ENCODE assay signal across 8 cellular contexts in genomic region chr14:105487449-105487985, GRCh38. TPM values are rescaled to one million over a fixed set of nuclear protein-coding genes. Genes with fewer than 3 reads are reported as not detected.
DNase-seq lines count a peak whose midpoint lies in the region; ATAC-seq and TF ChIP-seq lines count a peak whose summit lies in the region.

No MANE protein-coding gene starts in this region.

- H3K27ac ChIP-seq in OCI-LY3 (ENCODE audit: low read length) (peak overlapping the region; percentile 58), adipose tissue (ENCODE audit: low read depth, low read length) (peak overlapping the region; percentile 30), upper lobe of right lung (peak overlapping the region; percentile 91)

- peaks cover 9% of the 10 kb centered on the region for H4K20me1 ChIP-seq in OCI-LY3 (ENCODE audit: insufficient read depth, low read length)

- peak; percentile 5 for ATAC-seq in upper lobe of right lung
- ATAC-seq in GM21423 (IDR thresholded peaks at IDR 0.05; ENCODE audit: unreplicated experiment), result no peak

- H3K4me3 ChIP-seq in OCI-LY3 (ENCODE audit: low read length), result peak overlapping the region; percentile 92
- peak overlapping the region; percentile 73 for H3K4me3 ChIP-seq in upper lobe of right lung

- peak overlapping the region; percentile 50 for H3K4me3 Mint-ChIP-seq in mesothelial cell of epicardium

- H2AFZ ChIP-seq in OCI-LY3 (ENCODE audit: low read depth, low read length), result no peak overlapping the region; the same call in 1 of the 2 replicates

- peaks cover 20% of the 10 kb centered on the region for H3K79me2 ChIP-seq in OCI-LY3 (ENCODE audit: low read length)

- H3K27me3 ChIP-seq in OCI-LY3 (ENCODE audit: low read depth, low read length), result peaks cover 9% of the 10 kb centered on the region
- H3K27me3 ChIP-seq in upper lobe of right lung, result no peaks in the 10 kb centered on the region

- intact Hi-C loops in upper lobe of right lung (cut with DNase I), result no loop called here

- H3K9ac ChIP-seq in OCI-LY3 (ENCODE audit: low read length), result peak overlapping the region; percentile 97

- peak overlapping the region; percentile 93 for H3K4me2 ChIP-seq in OCI-LY3 (ENCODE audit: low read length)

- peaks cover 42% of the 10 kb centered on the region for H3K27me3 Mint-ChIP-seq in mesothelial cell of epicardium (ENCODE audit: low read depth)

- H3K27ac Mint-ChIP-seq in mesothelial cell of epicardium, result no peak overlapping the region

- no peak for TF ChIP-seq CTCF in OCI-LY3 (IDR thresholded peaks at IDR 0.05; ENCODE audit: low read depth, low read length)
- no peak for TF ChIP-seq CTCF in mesothelial cell of epicardium (IDR thresholded peaks at IDR 0.05; ENCODE audit: unreplicated experiment)
- no peak for TF ChIP-seq CTCF in upper lobe of right lung (IDR thresholded peaks at IDR 0.05)

- H3K4me1 ChIP-seq in OCI-LY3 (ENCODE audit: low read length) (peaks cover 33% of the 10 kb centered on the region), upper lobe of right lung (peaks cover 52% of the 10 kb centered on the region)

- no peaks in the 10 kb centered on the region for H3K9me3 ChIP-seq in OCI-LY3 (ENCODE audit: insufficient read depth, low read length)
- H3K9me3 ChIP-seq in upper lobe of right lung, result no peaks in the 10 kb centered on the region

- peaks cover under 1% of the 10 kb centered on the region for H3K36me3 ChIP-seq in OCI-LY3 (replicated peaks; ENCODE audit: low read depth, low read length)
- H3K36me3 ChIP-seq in upper lobe of right lung, result no peaks in the 10 kb centered on the region

- H3K9me3 Mint-ChIP-seq in mesothelial cell of epicardium, result no peaks in the 10 kb centered on the region

- peaks cover 29% of the 10 kb centered on the region for H3K4me1 Mint-ChIP-seq in mesothelial cell of epicardium

- DNase-seq in ELR (ENCODE audit: low read depth), result peak; percentile 28
- DNase-seq in mesothelial cell of epicardium (ENCODE audit: low spot score in 2 of 2, unreplicated experiment in 2 of 2), result no peak
- DNase-seq in upper lobe of right lung, result peak; percentile 88
- DNase-seq in NCI-H2196 treated with DMSO at 0.1 percent for 48 hours (lab: John Stamatoyannopoulos, UW; ENCODE audit: unreplicated experiment), result no peak
- no peak for DNase-seq in DMS114 treated with DMSO at 0.1 percent for 48 hours (lab: John Stamatoyannopoulos, UW; ENCODE audit: unreplicated experiment)

- 2 to 8% (median 2%) methylated on average over 34 to 48 of the region's 48 CpGs for WGBS in adipose tissue, 3 donors

- H3K36me3 Mint-ChIP-seq in mesothelial cell of epicardium, result no peaks in the 10 kb centered on the region

RNA-seq across cellular contexts. Expression of gene CRIP1, which starts 0.8 kb away (rescaled TPM):
- polyA plus RNA-seq in adipose tissue, result 100 to 1,000 TPM in 2 of 3 donors, 10 to 100 TPM in 1; 16.9 to 258 (median 122) TPM
- total RNA-seq in mesothelial cell of epicardium, result 17.1 to 28.2 TPM (median 26.6 TPM) in 3 replicates
- total RNA-seq in upper lobe of right lung, result 96.2 TPM

RNA-seq across cellular contexts. Expression of gene TEDC1, which starts 3.5 kb away (rescaled TPM):
- polyA plus RNA-seq in adipose tissue, result 1 to 10 TPM; 4.6 to 8.1 (median 6.6) TPM
- total RNA-seq in mesothelial cell of epicardium, result 13.4 to 14.9 TPM (median 13.6 TPM) in 3 replicates
- total RNA-seq in upper lobe of right lung, result 7.9 TPM

RNA-seq across cellular contexts. Expression of gene CRIP2, which starts 12.9 kb away (rescaled TPM):
- 100 to 1,000 TPM in 2 of 3 donors, 10 to 100 TPM in 1; 47.0 to 294 (median 210) TPM for polyA plus RNA-seq in adipose tissue
- total RNA-seq in mesothelial cell of epicardium (19.2 to 20.9 TPM (median 19.4 TPM) in 3 replicates), upper lobe of right lung (191 TPM)

RNA-seq across cellular contexts. Expression of gene TMEM121, which starts 38.9 kb away (rescaled TPM):
- 1 to 10 TPM; 1.8 to 2.6 (median 1.8) TPM for polyA plus RNA-seq in adipose tissue
- 4.3 to 6.0 TPM (median 5.6 TPM) in 3 replicates for total RNA-seq in mesothelial cell of epicardium
- 1.5 TPM for total RNA-seq in upper lobe of right lung

Comparison
In these comparisons a context has a peak if more than half of its experiments do, and no peak if none do; other contexts are left out.
1. DNase-seq: peak in ELR (single experiment) and upper lobe of right lung (single experiment); none in mesothelial cell of epicardium (0 of 2), NCI-H2196 treated with DMSO at 0.1 percent for 48 hours (single experiment) and DMS114 treated with DMSO at 0.1 percent for 48 hours (single experiment).
2. H3K27ac ChIP-seq: peak in every context shown above with its lines; median percentile 91 in upper lobe of right lung; 58 in OCI-LY3; 30 in adipose tissue.